15 cellular contexts compared by ENCODE assay signal in genomic region chr3:182947892-182948291, GRCh38. TPM values are rescaled to one million over a fixed set of nuclear protein-coding genes. Genes with fewer than 3 reads are reported as not detected.
DNase-seq lines count a peak whose midpoint lies in the region; ATAC-seq and TF ChIP-seq lines count a peak whose summit lies in the region.
"Had no signal": no experiment of that assay in that cellular context is flagged by ENCODE, and none has a peak within 500 bp of the region (broad histone marks: within the 10 kb centered on the region; RNA-seq: fewer than 3 reads in every experiment).

No MANE protein-coding gene starts in this region.

- no peak for TF ChIP-seq EP300 in stomach (IDR thresholded peaks at IDR 0.05)

- no peak overlapping the region for H3K4me3 Mint-ChIP-seq in dendritic cell treated with granulocyte-macrophage colony-stimulating factor and Interleukin-4, amounts not matched to agents 40 ng/mL and 50 ng/mL, for 4 days

- TF ChIP-seq CTCF in GM12865 (IDR thresholded peaks at IDR 0.05; ENCODE audit: insufficient read depth, low read depth, low read length, missing control alignments) (peak; percentile 12), NB4 (IDR thresholded peaks at IDR 0.05; ENCODE audit: low read depth, low read length) (no peak), stomach (IDR thresholded peaks at IDR 0.05) (no peak)

- H3K9me3 ChIP-seq in stomach: no peaks in the 10 kb centered on the region
- H3K9me3 ChIP-seq: BLaER1, body of pancreas, thyroid gland had no signal

- peaks cover 68% of the 10 kb centered on the region for H3K36me3 Mint-ChIP-seq in dendritic cell treated with granulocyte-macrophage colony-stimulating factor and Interleukin-4, amounts not matched to agents 40 ng/mL and 50 ng/mL, for 4 days (ENCODE audit: low read depth)

- intact Hi-C loops in dendritic cell treated with granulocyte-macrophage colony-stimulating factor and Interleukin-4, amounts not matched to agents 40 ng/mL and 50 ng/mL, for 4 days (cut with micrococcal nuclease): no loop called here
- intact Hi-C loops in stomach (cut with DNase I; ENCODE audit: low total_unique reads): no loop called here

- no peak for TF ChIP-seq POLR2A in NB4 (IDR thresholded peaks at IDR 0.05; ENCODE audit: extremely low read depth, insufficient read length)
- no peak for TF ChIP-seq POLR2A in stomach (IDR thresholded peaks at IDR 0.05)

- H3K9me3 Mint-ChIP-seq in dendritic cell treated with granulocyte-macrophage colony-stimulating factor and Interleukin-4, amounts not matched to agents 40 ng/mL and 50 ng/mL, for 4 days: no peaks in the 10 kb centered on the region

- H3K27ac Mint-ChIP-seq in dendritic cell treated with granulocyte-macrophage colony-stimulating factor and Interleukin-4, amounts not matched to agents 40 ng/mL and 50 ng/mL, for 4 days: peak overlapping the region; percentile 67

- H3K4me1 Mint-ChIP-seq in dendritic cell treated with granulocyte-macrophage colony-stimulating factor and Interleukin-4, amounts not matched to agents 40 ng/mL and 50 ng/mL, for 4 days (ENCODE audit: low read depth): peaks cover 19% of the 10 kb centered on the region

- H3K27me3 ChIP-seq in stomach: no peaks in the 10 kb centered on the region
- H3K27me3 ChIP-seq: BLaER1, body of pancreas, thyroid gland had no signal

- H3K36me3 ChIP-seq in stomach: peaks cover 13 to 53% (median 46%) of the 10 kb centered on the region in 4 donors

- H3K4me3 ChIP-seq in GM12865 (ENCODE audit: low read depth, low read length) (no peak overlapping the region), NB4 (ENCODE audit: low read depth, low read length) (no peak overlapping the region), stomach (no peak overlapping the region)
- H3K4me3 ChIP-seq: BLaER1, body of pancreas, thyroid gland had no signal

- H3K27me3 Mint-ChIP-seq in dendritic cell treated with granulocyte-macrophage colony-stimulating factor and Interleukin-4, amounts not matched to agents 40 ng/mL and 50 ng/mL, for 4 days: no peaks in the 10 kb centered on the region

- H3K27ac ChIP-seq in stomach: no peak overlapping the region
- H3K27ac ChIP-seq: BLaER1, body of pancreas, HL-60, thyroid gland had no signal

- DNase-seq in A172 (ENCODE audit: low spot score): peak; percentile 16
- DNase-seq in GM12865 (ENCODE audit: low read depth): peak; percentile 23
- DNase-seq in NB4 (ENCODE audit: low read depth): peak; percentile 29
- DNase-seq in stomach: no peak
- no peak for DNase-seq in activated CD4-positive, alpha-beta T cell treated with anti-CD3 and anti-CD28 coated beads for 1 hour
- no peak for DNase-seq in NCI-H2196 (lab: John Stamatoyannopoulos, UW; ENCODE audit: unreplicated experiment)
- DNase-seq: activated T-cell treated with anti-CD3 and anti-CD28 coated beads, Interleukin-2, amount 50 U/mL, for 48 hours; body of pancreas; NCI-H1694 treated with DMSO at 0.1 percent for 48 hours; retina; thyroid gland had no signal

- ATAC-seq in GM18868 (IDR thresholded peaks at IDR 0.05; ENCODE audit: unreplicated experiment): no peak
- ATAC-seq: body of pancreas had no signal

- H3K4me1 ChIP-seq in stomach: no peaks in the 10 kb centered on the region
- H3K4me1 ChIP-seq: BLaER1, body of pancreas, thyroid gland had no signal

RNA-seq across cellular contexts. Expression of gene DCUN1D1, which starts 32.4 kb away (rescaled TPM):
- 48.2 and 61.0 TPM in 2 replicates for total RNA-seq in A172 (2014; rRNA removed; shearing (Covaris generic))
- total RNA-seq in stomach: 10 to 100 TPM; 10.4 to 56.4 (median 21.3) TPM
- polyA plus RNA-seq in stomach: 10 to 100 TPM in 2 of 3 donors, 1 to 10 TPM in 1; 7.0 to 12.8 (median 10.6) TPM

Comparison
In these comparisons a context has a peak if more than half of its experiments do, and no peak if none do; other contexts are left out.
1. DNase-seq: peak in A172 (single experiment), GM12865 (single experiment) and NB4 (single experiment); none in stomach (single experiment), activated CD4-positive, alpha-beta T cell treated with anti-CD3 and anti-CD28 coated beads for 1 hour (single experiment) and NCI-H2196 (single experiment).